In the genomic region with DNA sequence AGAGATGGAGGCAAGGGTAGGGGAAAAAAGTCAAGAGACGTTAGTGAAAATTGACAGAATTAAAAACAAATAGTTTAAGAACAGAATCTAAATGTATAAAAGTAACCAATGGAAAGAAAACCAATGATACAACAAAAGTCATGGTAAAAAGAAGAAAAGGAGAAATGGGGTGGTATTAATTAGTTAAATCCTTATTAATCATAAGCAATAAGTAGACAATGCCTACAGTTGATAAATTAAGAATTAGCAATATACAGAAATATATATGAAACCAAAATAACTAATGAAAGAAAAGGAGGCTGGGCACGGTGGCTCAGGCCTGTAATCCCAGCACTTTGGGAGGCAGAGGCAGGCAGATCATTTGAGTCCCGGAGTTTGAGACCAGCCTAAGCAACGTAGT, we compare ENCODE assay signal across 11 cellular contexts. TPM values are rescaled to one million over a fixed set of nuclear protein-coding genes. Genes with fewer than 3 reads are reported as not detected.
DNase-seq lines count a peak whose midpoint lies in the region; ATAC-seq and TF ChIP-seq lines count a peak whose summit lies in the region.
"Had no signal": no experiment of that assay in that cellular context is flagged by ENCODE, and none has a peak within 500 bp of the region (broad histone marks: within the 10 kb centered on the region; RNA-seq: fewer than 3 reads in every experiment).

No MANE protein-coding gene starts in this region.

- no peaks in the 10 kb centered on the region for H4K20me1 ChIP-seq in hepatocyte (ENCODE audit: insufficient read depth, poor library complexity, severe bottlenecking)

- no peaks in the 10 kb centered on the region for H3K36me3 Mint-ChIP-seq in activated CD8-positive, alpha-beta T cell treated with anti-CD3 and anti-CD28 coated beads for 36 hours (ENCODE audit: low read depth)

- H3K9me3 Mint-ChIP-seq in activated CD8-positive, alpha-beta T cell treated with anti-CD3 and anti-CD28 coated beads for 36 hours: no peaks in the 10 kb centered on the region
- no peaks in the 10 kb centered on the region for H3K9me3 Mint-ChIP-seq in stimulated activated naive CD8-positive, alpha-beta T cell treated with anti-CD3 and anti-CD28 coated beads, Interleukin-15, amount 100 ng/mL, for 72 hours

- no peak overlapping the region for H3K4me2 ChIP-seq in hepatocyte

- no peaks in the 10 kb centered on the region for H3K79me2 ChIP-seq in hepatocyte

- H3K27ac ChIP-seq in cardiac muscle cell: peak overlapping the region; percentile 91
- peak overlapping the region; percentile 83 for H3K27ac ChIP-seq in hepatocyte
- H3K27ac ChIP-seq: ovary had no signal

- POLR2A ChIA-PET in activated CD8-positive, alpha-beta T cell treated with anti-CD3 and anti-CD28 coated beads for 36 hours (lab: Charles Lee): interaction anchor here (1.3 kb wide), 1 partner anchor 24 kb away, joined by 5 read pairs; the partner anchor contains the start of genes EPM2AIP1 and MLH1
- POLR2A ChIA-PET in GM10248 (lab: Yijun Ruan, JAX): interaction anchor here (1.2 kb wide), 1 partner anchor 24 kb away, joined by 7 read pairs; the partner anchor contains the start of genes EPM2AIP1 and MLH1

- H3K9me3 ChIP-seq in cardiac muscle cell (ENCODE audit: low read depth) (no peaks in the 10 kb centered on the region), hepatocyte (ENCODE audit: low read depth) (no peaks in the 10 kb centered on the region)
- H3K9me3 ChIP-seq: ovary, Peyer's patch had no signal

- peak overlapping the region; percentile 22 for H2AFZ ChIP-seq in hepatocyte

- ATAC-seq in left cardiac atrium: no peak
- no peak for ATAC-seq in activated CD8-positive, alpha-beta T cell treated with anti-CD3 and anti-CD28 coated beads for 36 hours
- no peak for ATAC-seq in stimulated activated naive CD8-positive, alpha-beta T cell treated with anti-CD3 and anti-CD28 coated beads, Interleukin-15, amount 100 ng/mL, for 72 hours
- no peak for ATAC-seq in HG03457 (IDR thresholded peaks at IDR 0.05; ENCODE audit: unreplicated experiment)

- no peaks in the 10 kb centered on the region for H3K9me2 ChIP-seq in hepatocyte (replicated peaks; ENCODE audit: insufficient read depth)

- DNase-seq in cardiac muscle cell (ENCODE audit: low read depth in 1 of 2, low spot score in 1 of 2): no peak
- no peak for DNase-seq in left cardiac atrium
- DNase-seq in activated CD8-positive, alpha-beta T cell treated with anti-CD3 and anti-CD28 coated beads for 36 hours: no peak
- DNase-seq in hepatocyte (ENCODE audit: low spot score): no peak
- no peak for DNase-seq in stimulated activated naive CD8-positive, alpha-beta T cell treated with anti-CD3 and anti-CD28 coated beads, Interleukin-15, amount 100 ng/mL, for 72 hours
- no peak for DNase-seq in GM10248 (ENCODE audit: extremely low spot score)
- DNase-seq in NCI-H128 (lab: John Stamatoyannopoulos, UW; ENCODE audit: unreplicated experiment): no peak
- DNase-seq: activated gamma-delta T cell, ovary had no signal

- peak overlapping the region; percentile 79 for H3K27ac Mint-ChIP-seq in activated CD8-positive, alpha-beta T cell treated with anti-CD3 and anti-CD28 coated beads for 36 hours
- H3K27ac Mint-ChIP-seq in stimulated activated naive CD8-positive, alpha-beta T cell treated with anti-CD3 and anti-CD28 coated beads, Interleukin-15, amount 100 ng/mL, for 72 hours: peak overlapping the region; percentile 23 to 95

- H3K27me3 ChIP-seq in cardiac muscle cell (no peaks in the 10 kb centered on the region), hepatocyte (no peaks in the 10 kb centered on the region)
- H3K27me3 ChIP-seq: ovary, Peyer's patch had no signal

- no peak overlapping the region for H3K4me3 Mint-ChIP-seq in activated CD8-positive, alpha-beta T cell treated with anti-CD3 and anti-CD28 coated beads for 36 hours
- H3K4me3 Mint-ChIP-seq in stimulated activated naive CD8-positive, alpha-beta T cell treated with anti-CD3 and anti-CD28 coated beads, Interleukin-15, amount 100 ng/mL, for 72 hours: peak overlapping the region in 1 of 2 donors; percentile 32

- CTCF ChIA-PET in activated CD8-positive, alpha-beta T cell treated with anti-CD3 and anti-CD28 coated beads for 36 hours (lab: Charles Lee): interaction anchor here (2.5 kb wide), 1 partner anchor 10 kb away, joined by 29 read pairs; no protein-coding TSS in a partner anchor
- CTCF ChIA-PET in GM10248 (lab: Yijun Ruan, JAX): interaction anchor here (0.6 to 7.5 kb wide), 7 partner anchors 10 to 100 kb away, joined by 3 to 83 read pairs (median 4); partner anchors contain the start of genes EPM2AIP1 and MLH1

- H3K4me3 ChIP-seq in cardiac muscle cell: no peak overlapping the region
- no peak overlapping the region for H3K4me3 ChIP-seq in hepatocyte
- H3K4me3 ChIP-seq: ovary, Peyer's patch had no signal

- no peak for TF ChIP-seq CTCF in cardiac muscle cell (IDR thresholded peaks at IDR 0.05; ENCODE audit: low read depth, low read length)
- no peak for TF ChIP-seq CTCF in activated CD8-positive, alpha-beta T cell treated with anti-CD3 and anti-CD28 coated beads for 36 hours (IDR thresholded peaks at IDR 0.05)
- TF ChIP-seq CTCF in hepatocyte (IDR thresholded peaks at IDR 0.05; ENCODE audit: poor library complexity): no peak
- no peak for TF ChIP-seq CTCF in GM10248 (IDR thresholded peaks at IDR 0.05; ENCODE audit: control extremely low read depth, extremely low read depth, low read depth, missing control alignments)

- intact Hi-C loops in left cardiac atrium (cut with DNase I): no loop called here
- intact Hi-C loops in activated CD8-positive, alpha-beta T cell treated with anti-CD3 and anti-CD28 coated beads for 36 hours (cut with micrococcal nuclease): no loop called here

- WGBS in hepatocyte (ENCODE audit: low lambda C conversion rate, missing lambda C conversion rate): 78% methylated on average over 4 of the region's 4 CpGs

- H3K36me3 ChIP-seq in cardiac muscle cell (no peaks in the 10 kb centered on the region), hepatocyte (replicated peaks; ENCODE audit: insufficient read depth, low read depth) (no peaks in the 10 kb centered on the region)
- H3K36me3 ChIP-seq: ovary, Peyer's patch had no signal

- H3K4me1 Mint-ChIP-seq in activated CD8-positive, alpha-beta T cell treated with anti-CD3 and anti-CD28 coated beads for 36 hours (ENCODE audit: low read depth): peaks cover 21% of the 10 kb centered on the region
- peaks cover 27% of the 10 kb centered on the region for H3K4me1 Mint-ChIP-seq in stimulated activated naive CD8-positive, alpha-beta T cell treated with anti-CD3 and anti-CD28 coated beads, Interleukin-15, amount 100 ng/mL, for 72 hours

- no peaks in the 10 kb centered on the region for H3K27me3 Mint-ChIP-seq in activated CD8-positive, alpha-beta T cell treated with anti-CD3 and anti-CD28 coated beads for 36 hours
- no peaks in the 10 kb centered on the region for H3K27me3 Mint-ChIP-seq in stimulated activated naive CD8-positive, alpha-beta T cell treated with anti-CD3 and anti-CD28 coated beads, Interleukin-15, amount 100 ng/mL, for 72 hours

- H3K4me1 ChIP-seq in cardiac muscle cell (ENCODE audit: low read depth) (peaks cover 30% of the 10 kb centered on the region), hepatocyte (ENCODE audit: insufficient read depth) (peaks cover 10% of the 10 kb centered on the region)

RNA-seq across cellular contexts. Expression of gene EPM2AIP1, which starts 23.8 kb away (rescaled TPM):
- total RNA-seq in cardiac muscle cell: 24.2 and 30.7 TPM in 2 replicates
- polyA plus RNA-seq in cardiac muscle cell: 34.8 and 38.0 TPM in 2 replicates
- total RNA-seq in left cardiac atrium: 10 to 100 TPM; 15.3 to 17.1 TPM
- total RNA-seq in activated CD8-positive, alpha-beta T cell treated with anti-CD3 and anti-CD28 coated beads for 36 hours: 10 to 100 TPM; 11.8 to 12.3 TPM
- 32.4 and 34.8 TPM in 2 replicates for total RNA-seq in hepatocyte
- polyA plus RNA-seq in hepatocyte: 13.8 and 14.6 TPM in 2 replicates

RNA-seq across cellular contexts. Expression of gene TRANK1, which starts 24.2 kb away (rescaled TPM):
- 4.4 and 8.2 TPM in 2 replicates for total RNA-seq in cardiac muscle cell
- polyA plus RNA-seq in cardiac muscle cell: 1.9 and 4.4 TPM in 2 replicates
- 10 to 100 TPM in 1 of 2 donors, 1 to 10 TPM in 1; 7.6 to 12.1 TPM for total RNA-seq in left cardiac atrium
- 10 to 100 TPM; 16.0 to 17.4 TPM for total RNA-seq in activated CD8-positive, alpha-beta T cell treated with anti-CD3 and anti-CD28 coated beads for 36 hours
- 16.7 and 19.9 TPM in 2 replicates for total RNA-seq in hepatocyte
- polyA plus RNA-seq in hepatocyte: 8.5 and 9.4 TPM in 2 replicates

RNA-seq across cellular contexts. Expression of gene MLH1, which starts 24.2 kb away (rescaled TPM):
- total RNA-seq in cardiac muscle cell: 63.1 and 114 TPM in 2 replicates
- 35.2 and 51.6 TPM in 2 replicates for polyA plus RNA-seq in cardiac muscle cell
- 10 to 100 TPM; 31.6 to 31.9 TPM for total RNA-seq in left cardiac atrium
- 10 to 100 TPM; 89.6 to 93.7 TPM for total RNA-seq in activated CD8-positive, alpha-beta T cell treated with anti-CD3 and anti-CD28 coated beads for 36 hours
- total RNA-seq in hepatocyte: 34.5 and 37.7 TPM in 2 replicates
- polyA plus RNA-seq in hepatocyte: 20.6 and 28.1 TPM in 2 replicates
